Comparison of ENCODE assay signal across 25 cellular contexts in genomic region chr14:67916430-67916829, GRCh38.
"Had no signal": no experiment of that assay in that cellular context is flagged by ENCODE, and none has a peak within 500 bp of the region (broad histone marks: within the 10 kb centered on the region; RNA-seq: fewer than 3 reads in every experiment).

No MANE protein-coding gene starts in this region.

- H3K4me1 ChIP-seq: colonic mucosa, esophagus squamous epithelium, foreskin keratinocyte had no signal

- FAIRE-seq: colon, endometrium, endothelial cell of umbilical vein, frontal cortex had no signal

- H3K27me3 ChIP-seq: colonic mucosa, dorsolateral prefrontal cortex, esophagus muscularis mucosa, esophagus squamous epithelium, foreskin keratinocyte, gastrocnemius medialis, gastroesophageal sphincter, heart left ventricle had no signal

- H3K4me3 ChIP-seq: colonic mucosa, coronary artery, dorsolateral prefrontal cortex, esophagus muscularis mucosa, esophagus squamous epithelium, gastrocnemius medialis, gastroesophageal sphincter, heart left ventricle had no signal

- DNase-seq: colonic mucosa; cortex of kidney; dermis blood vessel endothelial cell; dorsolateral prefrontal cortex; effector CD4-positive, alpha-beta T cell; effector CD8-positive, alpha-beta T cell; effector memory CD4-positive, alpha-beta T cell; effector memory CD8-positive, alpha-beta T cell; endodermal cell; erythroblast; esophagus squamous epithelium; foreskin fibroblast; foreskin keratinocyte; foreskin melanocyte; gastrocnemius medialis; heart left ventricle had no signal

- H3K36me3 ChIP-seq: colonic mucosa, esophagus muscularis mucosa, esophagus squamous epithelium, gastrocnemius medialis, gastroesophageal sphincter, heart left ventricle had no signal

- ATAC-seq: effector memory CD8-positive, alpha-beta T cell; esophagus mucosa; foreskin keratinocyte; gastrocnemius medialis; gastroesophageal sphincter; heart left ventricle had no signal

- H3K27ac ChIP-seq: colonic mucosa, coronary artery, dorsolateral prefrontal cortex, epithelial cell of prostate, esophagus muscularis mucosa, esophagus squamous epithelium, foreskin keratinocyte, gastrocnemius medialis, gastroesophageal sphincter, heart left ventricle had no signal

- H3K9me3 ChIP-seq: colonic mucosa, esophagus muscularis mucosa, esophagus squamous epithelium, gastrocnemius medialis, gastroesophageal sphincter, heart left ventricle had no signal
